Comparison of ENCODE assay signal across 1 cellular context in the genomic region with DNA sequence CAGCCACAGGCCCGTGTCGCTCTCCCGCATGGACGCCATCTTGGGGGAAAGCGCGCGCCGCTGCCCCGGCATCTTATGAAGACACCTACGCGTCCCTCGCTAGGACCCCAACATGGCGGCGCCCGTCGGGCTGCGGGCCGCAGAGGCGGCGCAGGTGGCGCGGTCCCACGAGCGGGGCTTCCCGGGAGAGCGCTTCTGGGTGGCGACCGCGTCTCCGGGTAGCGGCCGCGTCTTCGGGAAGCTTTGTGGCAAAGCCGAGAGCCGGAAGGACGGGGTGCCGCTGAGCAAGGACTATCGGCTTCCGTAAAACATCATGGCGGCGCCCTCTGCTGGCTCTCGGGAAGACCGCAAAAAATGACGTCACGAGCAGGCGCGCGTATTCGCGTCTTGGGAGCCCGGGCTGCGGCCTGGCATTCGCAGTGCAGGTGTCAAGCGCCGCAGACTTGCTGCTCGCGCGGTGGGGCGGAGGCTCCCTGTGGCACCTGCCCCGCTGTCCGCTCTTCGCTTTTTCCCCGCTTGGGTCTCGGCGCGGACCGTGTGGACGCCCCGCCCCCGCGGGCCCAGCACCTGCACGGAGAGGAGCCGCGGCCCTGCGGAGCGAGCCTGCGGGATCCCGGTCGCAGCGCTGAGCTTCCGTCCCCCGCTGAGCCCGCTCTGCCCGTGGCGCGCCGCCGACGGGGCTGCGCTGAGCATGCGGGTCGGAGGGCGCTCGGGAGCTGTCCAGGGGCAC.
TF ChIP-seq lines count a peak whose summit lies in the region.

A gene (minus strand): TSS at position 54 of the 730 bp plus-strand sequence. CDS start 15 bp downstream, at position 39.

TF ChIP-seq in HepG2, 621 proteins besides CTCF, POLR2A, EP300 and RAD21 (continued from another document and continues in another):
- TF ChIP-seq, protein P1, sequence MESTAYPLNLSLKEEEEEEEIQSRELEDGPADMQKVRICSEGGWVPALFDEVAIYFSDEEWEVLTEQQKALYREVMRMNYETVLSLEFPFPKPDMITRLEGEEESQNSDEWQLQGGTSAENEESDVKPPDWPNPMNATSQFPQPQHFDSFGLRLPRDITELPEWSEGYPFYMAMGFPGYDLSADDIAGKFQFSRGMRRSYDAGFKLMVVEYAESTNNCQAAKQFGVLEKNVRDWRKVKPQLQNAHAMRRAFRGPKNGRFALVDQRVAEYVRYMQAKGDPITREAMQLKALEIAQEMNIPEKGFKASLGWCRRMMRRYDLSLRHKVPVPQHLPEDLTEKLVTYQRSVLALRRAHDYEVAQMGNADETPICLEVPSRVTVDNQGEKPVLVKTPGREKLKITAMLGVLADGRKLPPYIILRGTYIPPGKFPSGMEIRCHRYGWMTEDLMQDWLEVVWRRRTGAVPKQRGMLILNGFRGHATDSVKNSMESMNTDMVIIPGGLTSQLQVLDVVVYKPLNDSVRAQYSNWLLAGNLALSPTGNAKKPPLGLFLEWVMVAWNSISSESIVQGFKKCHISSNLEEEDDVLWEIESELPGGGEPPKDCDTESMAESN (CRISPR knock-in tag; conservative IDR thresholded peaks at IDR 0.05): no peak; the same call in none of the 2 replicates
- TF ChIP-seq PRPF4 (IDR thresholded peaks at IDR 0.05; ENCODE audit: low read depth, low read length, poor library complexity, severe bottlenecking) (no peak), TP53 (CRISPR knock-in tag; conservative IDR thresholded peaks at IDR 0.05) (peak; percentile 30; the same call in 1 of the 2 replicates), ZFAT (CRISPR knock-in tag; conservative IDR thresholded peaks at IDR 0.05) (0 out of 2 replicates have a peak, but pooled peaks have one; percentile 40), ZNF572 (CRISPR knock-in tag; IDR thresholded peaks at IDR 0.05) (peak; percentile 85; the same call in 1 of the 2 replicates), ZNF3 (CRISPR knock-in tag; IDR thresholded peaks at IDR 0.05) (peak; percentile 24; the same call in 1 of the 2 replicates), ZNF484 (CRISPR knock-in tag; IDR thresholded peaks at IDR 0.05; ENCODE audit: borderline replicate concordance, low read depth) (peak; percentile 61; the same call in 1 of the 2 replicates), REPIN1 (CRISPR knock-in tag; IDR thresholded peaks at IDR 0.05; ENCODE audit: borderline replicate concordance, low read depth) (peak; percentile 62; the same call in 1 of the 2 replicates), ZNF788 (CRISPR knock-in tag; IDR thresholded peaks at IDR 0.05; ENCODE audit: borderline replicate concordance) (no peak), ZNF563 (CRISPR knock-in tag; IDR thresholded peaks at IDR 0.05) (peak; percentile 89), MIER2 (CRISPR knock-in tag; IDR thresholded peaks at IDR 0.05) (peak; percentile 27; the same call in 1 of the 2 replicates), ZNF598 (CRISPR knock-in tag; IDR thresholded peaks at IDR 0.05; ENCODE audit: borderline replicate concordance) (peak; percentile 14; the same call in 1 of the 2 replicates), TAF1 (CRISPR knock-in tag; IDR thresholded peaks at IDR 0.05) (peak; percentile 100), SNRNP70 (IDR thresholded peaks at IDR 0.05; ENCODE audit: low read depth, low read length) (no peak), IRX3 (CRISPR knock-in tag; IDR thresholded peaks at IDR 0.05; ENCODE audit: borderline replicate concordance, low read depth) (peak; percentile 92), ZNF180 (CRISPR knock-in tag; IDR thresholded peaks at IDR 0.05; ENCODE audit: borderline replicate concordance, low read depth) (no peak), ELF3 (CRISPR knock-in tag; IDR thresholded peaks at IDR 0.05) (peak; percentile 66; the same call in 1 of the 2 replicates), KAT7 (CRISPR knock-in tag; IDR thresholded peaks at IDR 0.05; ENCODE audit: borderline replicate concordance) (peak; percentile 86; the same call in 1 of the 2 replicates), ZFP41 (CRISPR knock-in tag; IDR thresholded peaks at IDR 0.05; ENCODE audit: borderline replicate concordance) (no peak), MTA3 (CRISPR knock-in tag; IDR thresholded peaks at IDR 0.05) (no peak), ZNF792 (CRISPR knock-in tag; IDR thresholded peaks at IDR 0.05) (peak; percentile 34; the same call in 1 of the 2 replicates), TBP (CRISPR knock-in tag; IDR thresholded peaks at IDR 0.05) (no peak), NFKB2 (CRISPR knock-in tag; IDR thresholded peaks at IDR 0.05; ENCODE audit: borderline replicate concordance) (no peak), SCMH1 (CRISPR knock-in tag; IDR thresholded peaks at IDR 0.05; ENCODE audit: borderline replicate concordance) (no peak), NRL (CRISPR knock-in tag; IDR thresholded peaks at IDR 0.05; ENCODE audit: borderline replicate concordance) (peak; percentile 92), ZFY (CRISPR knock-in tag; IDR thresholded peaks at IDR 0.05) (peak; percentile 99), NFE2 (CRISPR knock-in tag; IDR thresholded peaks at IDR 0.05) (no peak), ZNF672 (CRISPR knock-in tag; IDR thresholded peaks at IDR 0.05) (no peak), ZSCAN22 (CRISPR knock-in tag; IDR thresholded peaks at IDR 0.05) (no peak), MTF1 (CRISPR knock-in tag; IDR thresholded peaks at IDR 0.05) (no peak), EED (CRISPR knock-in tag; IDR thresholded peaks at IDR 0.05) (no peak), ZNF737 (CRISPR knock-in tag; IDR thresholded peaks at IDR 0.05; ENCODE audit: borderline replicate concordance) (0 out of 2 replicates have a peak, but pooled peaks have one; percentile 4), ATM (IDR thresholded peaks at IDR 0.05; ENCODE audit: borderline replicate concordance) (no peak), KMT2B (CRISPR knock-in tag; IDR thresholded peaks at IDR 0.05) (peak; percentile 77), HNF4G (IDR thresholded peaks at IDR 0.05; ENCODE audit: borderline replicate concordance, low read depth, low read length) (no peak), HNF4G (CRISPR knock-in tag; IDR thresholded peaks at IDR 0.05; ENCODE audit: borderline replicate concordance, low read depth) (no peak), ZNF607 (CRISPR knock-in tag; IDR thresholded peaks at IDR 0.05; ENCODE audit: borderline replicate concordance) (no peak; the same call in none of the 2 replicates), ZNF292 (CRISPR knock-in tag; IDR thresholded peaks at IDR 0.05; ENCODE audit: borderline replicate concordance, low read depth) (no peak)
- TF ChIP-seq, protein P2, sequence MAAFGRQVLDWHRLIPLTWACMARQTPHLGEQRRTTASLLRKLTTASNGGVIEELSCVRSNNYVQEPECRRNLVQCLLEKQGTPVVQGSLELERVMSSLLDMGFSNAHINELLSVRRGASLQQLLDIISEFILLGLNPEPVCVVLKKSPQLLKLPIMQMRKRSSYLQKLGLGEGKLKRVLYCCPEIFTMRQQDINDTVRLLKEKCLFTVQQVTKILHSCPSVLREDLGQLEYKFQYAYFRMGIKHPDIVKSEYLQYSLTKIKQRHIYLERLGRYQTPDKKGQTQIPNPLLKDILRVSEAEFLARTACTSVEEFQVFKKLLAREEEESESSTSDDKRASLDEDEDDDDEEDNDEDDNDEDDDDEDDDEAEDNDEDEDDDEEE (CRISPR knock-in tag; IDR thresholded peaks at IDR 0.05): peak; percentile 96
- TF ChIP-seq, protein P3, sequence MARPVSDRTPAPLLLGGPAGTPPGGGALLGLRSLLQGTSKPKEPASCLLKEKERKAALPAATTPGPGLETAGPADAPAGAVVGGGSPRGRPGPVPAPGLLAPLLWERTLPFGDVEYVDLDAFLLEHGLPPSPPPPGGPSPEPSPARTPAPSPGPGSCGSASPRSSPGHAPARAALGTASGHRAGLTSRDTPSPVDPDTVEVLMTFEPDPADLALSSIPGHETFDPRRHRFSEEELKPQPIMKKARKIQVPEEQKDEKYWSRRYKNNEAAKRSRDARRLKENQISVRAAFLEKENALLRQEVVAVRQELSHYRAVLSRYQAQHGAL (CRISPR knock-in tag; IDR thresholded peaks at IDR 0.05; ENCODE audit: not compliant biosample characterization): no peak
- TF ChIP-seq, protein P4, sequence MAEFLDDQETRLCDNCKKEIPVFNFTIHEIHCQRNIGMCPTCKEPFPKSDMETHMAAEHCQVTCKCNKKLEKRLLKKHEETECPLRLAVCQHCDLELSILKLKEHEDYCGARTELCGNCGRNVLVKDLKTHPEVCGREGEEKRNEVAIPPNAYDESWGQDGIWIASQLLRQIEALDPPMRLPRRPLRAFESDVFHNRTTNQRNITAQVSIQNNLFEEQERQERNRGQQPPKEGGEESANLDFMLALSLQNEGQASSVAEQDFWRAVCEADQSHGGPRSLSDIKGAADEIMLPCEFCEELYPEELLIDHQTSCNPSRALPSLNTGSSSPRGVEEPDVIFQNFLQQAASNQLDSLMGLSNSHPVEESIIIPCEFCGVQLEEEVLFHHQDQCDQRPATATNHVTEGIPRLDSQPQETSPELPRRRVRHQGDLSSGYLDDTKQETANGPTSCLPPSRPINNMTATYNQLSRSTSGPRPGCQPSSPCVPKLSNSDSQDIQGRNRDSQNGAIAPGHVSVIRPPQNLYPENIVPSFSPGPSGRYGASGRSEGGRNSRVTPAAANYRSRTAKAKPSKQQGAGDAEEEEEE (CRISPR knock-in tag; IDR thresholded peaks at IDR 0.05; ENCODE audit: borderline replicate concordance): no peak
- TF ChIP-seq, protein P5, sequence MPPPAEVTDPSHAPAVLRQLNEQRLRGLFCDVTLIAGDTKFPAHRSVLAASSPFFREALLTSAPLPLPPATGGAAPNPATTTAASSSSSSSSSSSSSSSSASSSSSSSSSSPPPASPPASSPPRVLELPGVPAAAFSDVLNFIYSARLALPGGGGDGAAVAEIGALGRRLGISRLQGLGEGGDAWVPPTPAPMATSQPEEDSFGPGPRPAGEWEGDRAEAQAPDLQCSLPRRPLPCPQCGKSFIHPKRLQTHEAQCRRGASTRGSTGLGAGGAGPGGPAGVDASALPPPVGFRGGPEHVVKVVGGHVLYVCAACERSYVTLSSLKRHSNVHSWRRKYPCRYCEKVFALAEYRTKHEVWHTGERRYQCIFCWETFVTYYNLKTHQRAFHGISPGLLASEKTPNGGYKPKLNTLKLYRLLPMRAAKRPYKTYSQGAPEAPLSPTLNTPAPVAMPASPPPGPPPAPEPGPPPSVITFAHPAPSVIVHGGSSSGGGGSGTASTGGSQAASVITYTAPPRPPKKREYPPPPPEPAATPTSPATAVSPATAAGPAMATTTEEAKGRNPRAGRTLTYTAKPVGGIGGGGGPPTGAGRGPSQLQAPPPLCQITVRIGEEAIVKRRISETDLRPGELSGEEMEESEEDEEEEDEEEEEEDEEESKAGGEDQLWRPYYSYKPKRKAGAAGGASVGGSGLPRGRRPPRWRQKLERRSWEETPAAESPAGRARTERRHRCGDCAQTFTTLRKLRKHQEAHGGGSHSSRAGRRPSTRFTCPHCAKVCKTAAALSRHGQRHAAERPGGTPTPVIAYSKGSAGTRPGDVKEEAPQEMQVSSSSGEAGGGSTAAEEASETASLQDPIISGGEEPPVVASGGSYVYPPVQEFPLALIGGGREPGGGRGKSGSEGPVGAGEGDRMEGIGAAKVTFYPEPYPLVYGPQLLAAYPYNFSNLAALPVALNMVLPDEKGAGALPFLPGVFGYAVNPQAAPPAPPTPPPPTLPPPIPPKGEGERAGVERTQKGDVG (CRISPR knock-in tag; IDR thresholded peaks at IDR 0.05; ENCODE audit: borderline replicate concordance): no peak
- TF ChIP-seq, protein P6, sequence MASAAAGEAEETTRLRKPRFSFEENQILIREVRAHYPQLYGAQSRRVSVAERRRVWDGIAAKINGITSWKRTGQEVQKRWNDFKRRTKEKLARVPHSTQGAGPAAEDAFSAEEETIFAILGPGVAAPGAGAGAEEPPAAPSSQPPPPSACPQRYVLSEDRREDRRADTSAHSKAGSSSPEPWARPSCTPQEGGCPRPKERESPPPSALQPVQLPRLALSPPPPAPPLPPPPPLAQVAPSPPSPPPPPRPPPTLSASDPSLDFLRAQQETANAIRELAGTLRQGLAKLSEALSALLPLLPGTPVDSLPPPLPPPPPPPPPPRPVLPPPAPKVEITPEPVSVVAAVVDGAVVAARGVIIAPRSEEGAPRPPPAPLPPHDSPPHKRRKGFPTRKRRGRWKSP (CRISPR knock-in tag; IDR thresholded peaks at IDR 0.05): peak; percentile 95
- TF ChIP-seq, protein P7, sequence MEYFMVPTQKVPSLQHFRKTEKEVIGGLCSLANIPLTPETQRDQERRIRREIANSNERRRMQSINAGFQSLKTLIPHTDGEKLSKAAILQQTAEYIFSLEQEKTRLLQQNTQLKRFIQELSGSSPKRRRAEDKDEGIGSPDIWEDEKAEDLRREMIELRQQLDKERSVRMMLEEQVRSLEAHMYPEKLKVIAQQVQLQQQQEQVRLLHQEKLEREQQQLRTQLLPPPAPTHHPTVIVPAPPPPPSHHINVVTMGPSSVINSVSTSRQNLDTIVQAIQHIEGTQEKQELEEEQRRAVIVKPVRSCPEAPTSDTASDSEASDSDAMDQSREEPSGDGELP (IDR thresholded peaks at IDR 0.05; ENCODE audit: borderline replicate concordance, low read depth): peak; percentile 29; the same call in 1 of the 2 replicates
- TF ChIP-seq, protein P8, sequence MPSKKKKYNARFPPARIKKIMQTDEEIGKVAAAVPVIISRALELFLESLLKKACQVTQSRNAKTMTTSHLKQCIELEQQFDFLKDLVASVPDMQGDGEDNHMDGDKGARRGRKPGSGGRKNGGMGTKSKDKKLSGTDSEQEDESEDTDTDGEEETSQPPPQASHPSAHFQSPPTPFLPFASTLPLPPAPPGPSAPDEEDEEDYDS (CRISPR knock-in tag; IDR thresholded peaks at IDR 0.05): peak; percentile 1; the same call in 1 of the 2 replicates
- TF ChIP-seq, protein P9, sequence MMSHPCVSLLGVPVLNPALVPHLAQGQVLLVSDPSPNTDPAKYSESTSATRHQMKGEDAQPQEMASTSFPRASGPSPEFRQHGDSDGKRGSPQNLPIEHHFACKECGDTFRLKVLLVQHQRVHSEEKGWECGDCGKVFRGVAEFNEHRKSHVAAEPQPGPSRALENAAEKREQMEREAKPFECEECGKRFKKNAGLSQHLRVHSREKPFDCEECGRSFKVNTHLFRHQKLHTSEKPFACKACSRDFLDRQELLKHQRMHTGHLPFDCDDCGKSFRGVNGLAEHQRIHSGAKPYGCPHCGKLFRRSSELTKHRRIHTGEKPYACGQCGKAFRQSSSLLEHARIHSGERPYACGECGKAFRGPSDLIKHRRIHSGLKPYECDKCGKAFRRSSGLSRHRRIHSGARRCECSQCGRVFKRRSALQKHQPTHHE (CRISPR knock-in tag; IDR thresholded peaks at IDR 0.05; ENCODE audit: borderline replicate concordance): no peak
- TF ChIP-seq, protein P10, sequence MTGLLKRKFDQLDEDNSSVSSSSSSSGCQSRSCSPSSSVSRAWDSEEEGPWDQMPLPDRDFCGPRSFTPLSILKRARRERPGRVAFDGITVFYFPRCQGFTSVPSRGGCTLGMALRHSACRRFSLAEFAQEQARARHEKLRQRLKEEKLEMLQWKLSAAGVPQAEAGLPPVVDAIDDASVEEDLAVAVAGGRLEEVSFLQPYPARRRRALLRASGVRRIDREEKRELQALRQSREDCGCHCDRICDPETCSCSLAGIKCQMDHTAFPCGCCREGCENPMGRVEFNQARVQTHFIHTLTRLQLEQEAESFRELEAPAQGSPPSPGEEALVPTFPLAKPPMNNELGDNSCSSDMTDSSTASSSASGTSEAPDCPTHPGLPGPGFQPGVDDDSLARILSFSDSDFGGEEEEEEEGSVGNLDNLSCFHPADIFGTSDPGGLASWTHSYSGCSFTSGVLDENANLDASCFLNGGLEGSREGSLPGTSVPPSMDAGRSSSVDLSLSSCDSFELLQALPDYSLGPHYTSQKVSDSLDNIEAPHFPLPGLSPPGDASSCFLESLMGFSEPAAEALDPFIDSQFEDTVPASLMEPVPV (CRISPR knock-in tag; IDR thresholded peaks at IDR 0.05): no peak; the same call in 1 of the 2 replicates
- TF ChIP-seq, protein P11, sequence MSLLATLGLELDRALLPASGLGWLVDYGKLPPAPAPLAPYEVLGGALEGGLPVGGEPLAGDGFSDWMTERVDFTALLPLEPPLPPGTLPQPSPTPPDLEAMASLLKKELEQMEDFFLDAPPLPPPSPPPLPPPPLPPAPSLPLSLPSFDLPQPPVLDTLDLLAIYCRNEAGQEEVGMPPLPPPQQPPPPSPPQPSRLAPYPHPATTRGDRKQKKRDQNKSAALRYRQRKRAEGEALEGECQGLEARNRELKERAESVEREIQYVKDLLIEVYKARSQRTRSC (CRISPR knock-in tag; IDR thresholded peaks at IDR 0.05; ENCODE audit: low read depth): no peak
